8 cellular contexts compared by ENCODE assay signal in the genomic region with DNA sequence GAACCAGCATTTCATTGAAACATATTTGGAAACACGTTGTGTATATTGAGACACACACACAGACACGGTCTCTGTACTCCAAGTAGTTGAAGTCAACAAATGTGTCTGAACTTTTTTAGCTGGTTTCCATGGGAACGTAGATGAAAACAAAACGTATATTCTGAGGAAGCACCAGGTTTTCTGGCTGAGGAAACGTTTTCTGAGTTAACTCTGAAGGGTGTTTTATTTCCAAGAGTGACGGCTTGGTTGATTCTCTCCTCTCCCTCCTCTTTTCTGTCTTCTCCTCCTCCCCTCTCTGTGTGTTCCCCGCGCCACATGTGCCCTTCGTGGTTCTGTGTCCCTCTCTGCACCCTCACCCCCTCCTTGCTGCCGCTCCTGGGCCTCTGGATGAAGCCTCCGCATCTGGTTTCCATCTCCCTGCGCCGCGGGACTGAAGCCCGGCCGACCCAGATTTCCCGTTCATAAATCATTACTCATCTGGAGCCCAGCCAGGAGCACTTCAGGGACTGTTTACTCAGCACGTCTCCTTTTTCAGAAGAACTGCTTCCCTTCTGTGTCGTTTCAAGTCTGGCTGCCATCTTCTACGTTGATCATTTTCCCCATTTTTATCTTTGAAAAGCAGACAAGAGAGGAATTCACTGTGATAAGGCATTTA.
DNase-seq lines count a peak whose midpoint lies in the region; ATAC-seq and TF ChIP-seq lines count a peak whose summit lies in the region.

No MANE protein-coding gene starts in this region.

- no peaks in the 10 kb centered on the region for H3K36me3 ChIP-seq in right atrium auricular region

- H3K9me3 Mint-ChIP-seq in activated naive CD8-positive, alpha-beta T cell treated with anti-CD3 and anti-CD28 coated beads, Interleukin-2, amount 50 U/mL, for 24 hours: peaks cover 18% of the 10 kb centered on the region

- H3K4me1 Mint-ChIP-seq in activated naive CD8-positive, alpha-beta T cell treated with anti-CD3 and anti-CD28 coated beads, Interleukin-2, amount 50 U/mL, for 24 hours: peaks cover 9% of the 10 kb centered on the region

- H3K27me3 ChIP-seq in right atrium auricular region: no peaks in the 10 kb centered on the region

- DNase-seq in NCI-H82 (lab: John Stamatoyannopoulos, UW) (peak; percentile 37), NCI-H82 treated with DMSO at 0.1 percent for 48 hours (lab: John Stamatoyannopoulos, UW; ENCODE audit: unreplicated experiment) (no peak), NCI-H446 (lab: John Stamatoyannopoulos, UW) (peak; percentile 91 to 98), right atrium auricular region (ENCODE audit: low spot score) (peak; percentile 98), sciatic nerve (ENCODE audit: low spot score) (peak; percentile 94), D341Med (ENCODE audit: low spot score) (no peak), cerebellar nuclear complex (lab: John Stamatoyannopoulos, UW) (no peak)
- DNase-seq in activated naive CD8-positive, alpha-beta T cell treated with anti-CD3 and anti-CD28 coated beads, Interleukin-2, amount 50 U/mL, for 24 hours: peak; percentile 38

- intact Hi-C loops in sciatic nerve (cut with DNase I): no loop called here

- peaks cover 0 to 35% of the 10 kb centered on the region in 2 donors for H3K4me1 ChIP-seq in right atrium auricular region

- no peaks in the 10 kb centered on the region for H3K9me3 ChIP-seq in right atrium auricular region

- peak; percentile 71 for ATAC-seq in activated naive CD8-positive, alpha-beta T cell treated with anti-CD3 and anti-CD28 coated beads, Interleukin-2, amount 50 U/mL, for 24 hours
- ATAC-seq in sciatic nerve: peak; percentile 95

- no peak for TF ChIP-seq CTCF in right atrium auricular region (IDR thresholded peaks at IDR 0.05)

- peak overlapping the region; percentile 76 to 89 for H3K27ac ChIP-seq in right atrium auricular region

- H3K36me3 Mint-ChIP-seq in activated naive CD8-positive, alpha-beta T cell treated with anti-CD3 and anti-CD28 coated beads, Interleukin-2, amount 50 U/mL, for 24 hours (ENCODE audit: low read depth): no peaks in the 10 kb centered on the region

- H3K27me3 Mint-ChIP-seq in activated naive CD8-positive, alpha-beta T cell treated with anti-CD3 and anti-CD28 coated beads, Interleukin-2, amount 50 U/mL, for 24 hours: peaks cover 59% of the 10 kb centered on the region

- H3K4me3 ChIP-seq in right atrium auricular region: no peak overlapping the region

- H3K4me3 Mint-ChIP-seq in activated naive CD8-positive, alpha-beta T cell treated with anti-CD3 and anti-CD28 coated beads, Interleukin-2, amount 50 U/mL, for 24 hours: peak overlapping the region; percentile 61

- H3K27ac Mint-ChIP-seq in activated naive CD8-positive, alpha-beta T cell treated with anti-CD3 and anti-CD28 coated beads, Interleukin-2, amount 50 U/mL, for 24 hours: no peak overlapping the region

Comparison
In these comparisons a context has a peak if more than half of its experiments do, and no peak if none do; other contexts are left out.
1. DNase-seq: peak in NCI-H82 (single experiment), NCI-H446 (2 of 2), activated naive CD8-positive, alpha-beta T cell treated with anti-CD3 and anti-CD28 coated beads, Interleukin-2, amount 50 U/mL, for 24 hours (single experiment), right atrium auricular region (single experiment) and sciatic nerve (single experiment); none in NCI-H82 treated with DMSO at 0.1 percent for 48 hours (single experiment), D341Med (single experiment) and cerebellar nuclear complex (0 of 2).